Comparison of ENCODE assay signal across 8 cellular contexts in genomic region chr13:91375119-91375729, GRCh38. TPM values are rescaled to one million over a fixed set of nuclear protein-coding genes. Genes with fewer than 3 reads are reported as not detected.
A peak's percentile ranks its signal among the peaks of the same experiment; 100 is the strongest.
DNase-seq lines count a peak whose midpoint lies in the region; ATAC-seq and TF ChIP-seq lines count a peak whose summit lies in the region.

No MANE protein-coding gene starts in this region.

- no peak overlapping the region for H2BK120ac ChIP-seq in mesendoderm (ENCODE audit: low read depth, low read length)

- H3K36me3 ChIP-seq in mesendoderm (ENCODE audit: control insufficient read depth, insufficient read depth, low read length), result no peaks in the 10 kb centered on the region

- no peak overlapping the region for H3K9ac ChIP-seq in mesendoderm (ENCODE audit: low read length)

- peaks cover 6% of the 10 kb centered on the region for H3K4me1 Mint-ChIP-seq in activated CD8-positive, alpha-beta T cell treated with anti-CD3 and anti-CD28 coated beads for 36 hours (ENCODE audit: low read depth)

- H3K4me3 ChIP-seq in mesendoderm (ENCODE audit: low read length), result no peak overlapping the region

- H4K5ac ChIP-seq in mesendoderm (ENCODE audit: low read length), result no peak overlapping the region

- H3K27ac ChIP-seq in mesendoderm (ENCODE audit: low read depth, low read length), result no peak overlapping the region

- no peaks in the 10 kb centered on the region for H3K4me1 ChIP-seq in mesendoderm (ENCODE audit: control insufficient read depth, low read depth, low read length)

- H3K27me3 ChIP-seq in mesendoderm (ENCODE audit: insufficient read depth, low read length, poor library complexity), result no peaks in the 10 kb centered on the region

- no peaks in the 10 kb centered on the region for H3K79me1 ChIP-seq in mesendoderm (ENCODE audit: low read length)

- peak; percentile 95 for ATAC-seq in GM21515 (IDR thresholded peaks at IDR 0.05; ENCODE audit: unreplicated experiment)
- ATAC-seq in HG03558 (IDR thresholded peaks at IDR 0.05; ENCODE audit: extremely low read depth, unreplicated experiment), result peak; percentile 88
- peak; percentile 87 for ATAC-seq in activated CD8-positive, alpha-beta T cell treated with anti-CD3 and anti-CD28 coated beads for 36 hours

- CTCF ChIA-PET in activated CD8-positive, alpha-beta T cell treated with anti-CD3 and anti-CD28 coated beads for 36 hours (lab: Charles Lee), result interaction anchor here (0.8 to 3.2 kb wide), 8 partner anchors 8 to 348 kb away, joined by 3 to 17 read pairs (median 3); no protein-coding TSS in a partner anchor

- no peaks in the 10 kb centered on the region for H3K27me3 Mint-ChIP-seq in activated CD8-positive, alpha-beta T cell treated with anti-CD3 and anti-CD28 coated beads for 36 hours

- TF ChIP-seq CTCF in activated CD8-positive, alpha-beta T cell treated with anti-CD3 and anti-CD28 coated beads for 36 hours (IDR thresholded peaks at IDR 0.05), result peak; percentile 60

- H4K8ac ChIP-seq in mesendoderm (ENCODE audit: low read depth, low read length), result no peak overlapping the region

- no peak overlapping the region for H3K23ac ChIP-seq in mesendoderm (ENCODE audit: low read length)

- no peak overlapping the region for H3K4ac ChIP-seq in mesendoderm (ENCODE audit: low read depth, low read length)

- peak; percentile 28 for DNase-seq in activated CD4-positive, alpha-beta T cell treated with anti-CD3 and anti-CD28 coated beads for 48 hours
- no peak for DNase-seq in activated CD4-positive, alpha-beta T cell treated with anti-CD3 and anti-CD28 coated beads for 4 hours
- DNase-seq in activated CD8-positive, alpha-beta T cell treated with anti-CD3 and anti-CD28 coated beads for 36 hours, result no peak
- peak; percentile 37 for DNase-seq in mesendoderm
- no peak for DNase-seq in SW 1271 (lab: John Stamatoyannopoulos, UW)
- DNase-seq in NCI-H446 (lab: John Stamatoyannopoulos, UW), result no peak

- no peak overlapping the region for H2AK5ac ChIP-seq in mesendoderm (ENCODE audit: low read length)

- no peaks in the 10 kb centered on the region for H3K36me3 Mint-ChIP-seq in activated CD8-positive, alpha-beta T cell treated with anti-CD3 and anti-CD28 coated beads for 36 hours (ENCODE audit: low read depth)

- no peak overlapping the region for H3K18ac ChIP-seq in mesendoderm (ENCODE audit: low read length)

- WGBS in mesendoderm (ENCODE audit: extremely low coverage, insufficient coverage, low lambda C conversion rate), result no CpG with 5 or more reads among the region's 4 CpGs

- no peak overlapping the region for H2BK15ac ChIP-seq in mesendoderm (replicated peaks; ENCODE audit: low read depth)

- no peaks in the 10 kb centered on the region for H3K9me3 Mint-ChIP-seq in activated CD8-positive, alpha-beta T cell treated with anti-CD3 and anti-CD28 coated beads for 36 hours

- no peak overlapping the region for H2BK5ac ChIP-seq in mesendoderm (ENCODE audit: low read length)

- intact Hi-C loops in activated CD8-positive, alpha-beta T cell treated with anti-CD3 and anti-CD28 coated beads for 36 hours (cut with micrococcal nuclease), result no loop called here

- H3K56ac ChIP-seq in mesendoderm (ENCODE audit: low read length), result no peak overlapping the region

- H3K4me2 ChIP-seq in mesendoderm (ENCODE audit: low read length), result no peak overlapping the region

- H3K79me2 ChIP-seq in mesendoderm (ENCODE audit: control insufficient read depth, insufficient read depth, low read length), result no peaks in the 10 kb centered on the region

- H3K4me3 Mint-ChIP-seq in activated CD8-positive, alpha-beta T cell treated with anti-CD3 and anti-CD28 coated beads for 36 hours, result no peak overlapping the region

- POLR2A ChIA-PET in activated CD8-positive, alpha-beta T cell treated with anti-CD3 and anti-CD28 coated beads for 36 hours (lab: Charles Lee), result no interaction called here

- H3K27ac Mint-ChIP-seq in activated CD8-positive, alpha-beta T cell treated with anti-CD3 and anti-CD28 coated beads for 36 hours, result no peak overlapping the region

RNA-seq across cellular contexts. Expression of gene GPC5, which starts 23.2 kb away (rescaled TPM):
- total RNA-seq in activated CD8-positive, alpha-beta T cell treated with anti-CD3 and anti-CD28 coated beads for 36 hours, result under 1 TPM; 0.13 to 0.14 TPM
- 0.15 TPM for polyA plus RNA-seq in mesendoderm (2013, experiment 1 of 2)
- polyA plus RNA-seq in mesendoderm (2013, experiment 2 of 2), result 0.07 TPM

RNA-seq across cellular contexts. Expression of gene MIR17HG, which starts 27.7 kb away (rescaled TPM):
- 10 to 100 TPM; 20.3 to 21.3 TPM for total RNA-seq in activated CD8-positive, alpha-beta T cell treated with anti-CD3 and anti-CD28 coated beads for 36 hours
- polyA plus RNA-seq in mesendoderm (2013, experiment 1 of 2), result 10.9 TPM
- polyA plus RNA-seq in mesendoderm (2013, experiment 2 of 2), result 10.4 TPM

Comparison
In these comparisons a context has a peak if more than half of its experiments do, and no peak if none do; other contexts are left out.
1. DNase-seq: peak in activated CD4-positive, alpha-beta T cell treated with anti-CD3 and anti-CD28 coated beads for 48 hours (single experiment) and mesendoderm (single experiment); none in activated CD4-positive, alpha-beta T cell treated with anti-CD3 and anti-CD28 coated beads for 4 hours (0 of 2), activated CD8-positive, alpha-beta T cell treated with anti-CD3 and anti-CD28 coated beads for 36 hours (single experiment), SW 1271 (0 of 2) and NCI-H446 (0 of 2).
2. Peak in every context shown above with its lines, with median percentiles within 50 percentile points of each other: ATAC-seq.